In the genomic region with DNA sequence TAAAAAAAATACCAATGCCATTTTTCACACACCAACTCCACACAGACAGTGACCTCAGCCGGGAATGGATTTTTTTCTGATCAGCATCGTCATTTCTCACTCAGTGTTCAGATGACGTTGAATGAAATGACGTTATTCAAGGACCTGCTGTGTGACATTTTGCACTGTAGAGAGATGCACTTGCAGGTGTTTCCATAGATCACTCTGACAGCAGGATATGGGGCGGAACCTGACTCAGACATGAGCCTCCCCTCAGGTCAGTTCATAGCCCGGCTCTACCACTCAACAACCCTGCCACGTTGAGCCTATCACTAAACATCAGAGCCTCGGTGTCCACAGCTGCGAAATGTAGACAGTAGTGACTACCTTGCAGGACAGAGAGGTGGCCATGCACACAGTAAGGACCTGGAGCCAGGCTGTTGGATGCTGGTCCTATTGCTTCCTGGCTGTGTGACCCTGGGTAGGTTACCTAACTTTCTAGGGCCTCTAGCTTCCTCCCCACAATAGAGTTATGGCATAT, we compare ENCODE assay signal across 1 cellular context.
TF ChIP-seq lines count a peak whose summit lies in the region.

No MANE protein-coding gene starts in this region.

TF ChIP-seq in IMR-90, 13 proteins besides CTCF, POLR2A, EP300 and RAD21:
- TF ChIP-seq, protein P1, sequence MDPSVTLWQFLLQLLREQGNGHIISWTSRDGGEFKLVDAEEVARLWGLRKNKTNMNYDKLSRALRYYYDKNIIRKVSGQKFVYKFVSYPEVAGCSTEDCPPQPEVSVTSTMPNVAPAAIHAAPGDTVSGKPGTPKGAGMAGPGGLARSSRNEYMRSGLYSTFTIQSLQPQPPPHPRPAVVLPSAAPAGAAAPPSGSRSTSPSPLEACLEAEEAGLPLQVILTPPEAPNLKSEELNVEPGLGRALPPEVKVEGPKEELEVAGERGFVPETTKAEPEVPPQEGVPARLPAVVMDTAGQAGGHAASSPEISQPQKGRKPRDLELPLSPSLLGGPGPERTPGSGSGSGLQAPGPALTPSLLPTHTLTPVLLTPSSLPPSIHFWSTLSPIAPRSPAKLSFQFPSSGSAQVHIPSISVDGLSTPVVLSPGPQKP (IDR thresholded peaks at IDR 0.05; ENCODE audit: borderline replicate concordance, low read depth, low read length) = no peak
- TF ChIP-seq CHD1 (IDR thresholded peaks at IDR 0.05; ENCODE audit: low read depth, low read length) (no peak), MXI1 (IDR thresholded peaks at IDR 0.05; ENCODE audit: borderline replicate concordance, low read depth, low read length) (no peak), MAFK (IDR thresholded peaks at IDR 0.05; ENCODE audit: low read depth, low read length) (no peak), NFE2L2 (IDR thresholded peaks at IDR 0.05; ENCODE audit: low read depth, low read length) (no peak), BHLHE40 (IDR thresholded peaks at IDR 0.05; ENCODE audit: low read depth, low read length) (no peak), USF2 (IDR thresholded peaks at IDR 0.05; ENCODE audit: low read depth, low read length) (no peak), MAZ (IDR thresholded peaks at IDR 0.05; ENCODE audit: borderline replicate concordance, low read depth, low read length) (no peak), CEBPB (IDR thresholded peaks at IDR 0.05; ENCODE audit: low read depth, low read length) (no peak), SMC3 (IDR thresholded peaks at IDR 0.05; ENCODE audit: low read depth, low read length) (no peak), FOS (IDR thresholded peaks at IDR 0.05; ENCODE audit: low read depth, low read length) (no peak)
